In genomic region chr6:156996265-156996664, GRCh38 we compare ENCODE assay signal across 19 cellular contexts.
DNase-seq lines count a peak whose midpoint lies in the region; ATAC-seq, FAIRE-seq and TF ChIP-seq lines count a peak whose summit lies in the region.
"Had no signal": no experiment of that assay in that cellular context is flagged by ENCODE, and none has a peak within 500 bp of the region (broad histone marks: within the 10 kb centered on the region; RNA-seq: fewer than 3 reads in every experiment).

No MANE protein-coding gene starts in this region.

- H2BK20ac ChIP-seq in H1 (ENCODE audit: low read length), result no peak overlapping the region

- no peak for TF ChIP-seq CTCF in GM23338 (conservative IDR thresholded peaks at IDR 0.05; ENCODE audit: low read depth in 2 of 2)
- no peak for TF ChIP-seq CTCF in WTC11 (IDR thresholded peaks at IDR 0.05)
- TF ChIP-seq CTCF in H1 (IDR thresholded peaks at IDR 0.05; ENCODE audit: control extremely low read depth in 1 of 3, insufficient read depth in 1 of 3, low read depth in 1 of 3, low read length in 3 of 3), result no peak
- no peak for TF ChIP-seq CTCF in endothelial cell (IDR thresholded peaks at IDR 0.05; ENCODE audit: unreplicated experiment)
- no peak for TF ChIP-seq CTCF in hepatocyte (IDR thresholded peaks at IDR 0.05; ENCODE audit: poor library complexity)

- H3K4me3 ChIP-seq in GM23338, result no peak overlapping the region
- H3K4me3 ChIP-seq in H1 (ENCODE audit: extremely low read depth in 1 of 4, insufficient read depth in 2 of 4, low read depth in 3 of 4, low read length in 4 of 4), result no peak overlapping the region
- no peak overlapping the region for H3K4me3 ChIP-seq in hepatocyte
- H3K4me3 ChIP-seq: BLaER1 treated with 17β-estradiol and CSF1 and Interleukin-3, amounts not matched to agents 10 nM and 100 nM; GM23248 had no signal

- no peak overlapping the region for H2BK12ac ChIP-seq in H1 (ENCODE audit: low read depth, low read length)

- H3K23me2 ChIP-seq in H1 (ENCODE audit: low read depth, low read length), result no peaks in the 10 kb centered on the region

- H3K27me3 Mint-ChIP-seq in activated naive CD8-positive, alpha-beta T cell, result no peaks in the 10 kb centered on the region
- H3K27me3 Mint-ChIP-seq in activated naive CD8-positive, alpha-beta T cell treated with anti-CD3 and anti-CD28 coated beads for 36 hours, result no peaks in the 10 kb centered on the region
- H3K27me3 Mint-ChIP-seq in GM23338 (ENCODE audit: insufficient read depth, low read depth, poor library complexity) (peaks cover 3% of the 10 kb centered on the region), WTC11 (ENCODE audit: low read depth) (no peaks in the 10 kb centered on the region), endothelial cell (ENCODE audit: unreplicated experiment) (no peaks in the 10 kb centered on the region)
- H3K27me3 Mint-ChIP-seq: B cell had no signal

- H3K9me3 Mint-ChIP-seq in activated naive CD8-positive, alpha-beta T cell (ENCODE audit: low read depth), result no peaks in the 10 kb centered on the region
- H3K9me3 Mint-ChIP-seq in activated naive CD8-positive, alpha-beta T cell treated with anti-CD3 and anti-CD28 coated beads for 36 hours, result no peaks in the 10 kb centered on the region
- H3K9me3 Mint-ChIP-seq in GM23338 (no peaks in the 10 kb centered on the region), WTC11 (no peaks in the 10 kb centered on the region), endothelial cell (ENCODE audit: unreplicated experiment) (no peaks in the 10 kb centered on the region)
- H3K9me3 Mint-ChIP-seq: CD8-positive, alpha-beta T cell had no signal

- 72% methylated on average over 2 of the region's 2 CpGs; no CpG with 5 or more reads in 1 of the 2 experiments for WGBS in H1 (ENCODE audit: extremely low coverage in 1 of 2, insufficient coverage in 1 of 2, insufficient read length in 1 of 2, insufficient replicate concordance in 2 of 2, low coverage in 1 of 2, low lambda C conversion rate in 2 of 2, missing lambda C conversion rate in 1 of 2), 2 experiments
- WGBS in hepatocyte (ENCODE audit: low lambda C conversion rate, missing lambda C conversion rate), result 89% methylated on average over 2 of the region's 2 CpGs

- H3K9me3 ChIP-seq in H1 (ENCODE audit: insufficient read depth in 2 of 2, low read depth in 1 of 2, low read length in 1 of 2) (no peaks in the 10 kb centered on the region), hepatocyte (ENCODE audit: low read depth) (no peaks in the 10 kb centered on the region)
- H3K9me3 ChIP-seq: BLaER1 treated with 17β-estradiol and CSF1 and Interleukin-3, amounts not matched to agents 10 nM and 100 nM had no signal

- peak overlapping the region; percentile 46 for H3K27ac Mint-ChIP-seq in activated naive CD8-positive, alpha-beta T cell
- H3K27ac Mint-ChIP-seq in activated naive CD8-positive, alpha-beta T cell treated with anti-CD3 and anti-CD28 coated beads for 36 hours, result no peak overlapping the region
- H3K27ac Mint-ChIP-seq in GM23338, result no peak overlapping the region
- peak overlapping the region; percentile 63; the same call in 1 of the 2 replicates for H3K27ac Mint-ChIP-seq in WTC11
- no peak overlapping the region for H3K27ac Mint-ChIP-seq in endothelial cell (ENCODE audit: unreplicated experiment)
- H3K27ac Mint-ChIP-seq: B cell; CD8-positive, alpha-beta T cell had no signal

- no peak overlapping the region for H3K23ac ChIP-seq in H1 (ENCODE audit: insufficient read length)

- H3K36me3 ChIP-seq in GM23338 (ENCODE audit: insufficient read depth), result no peaks in the 10 kb centered on the region
- H3K36me3 ChIP-seq in H1 (ENCODE audit: control insufficient read depth in 2 of 4, insufficient read depth in 4 of 4, low read length in 3 of 4), result no peaks in the 10 kb centered on the region
- no peaks in the 10 kb centered on the region for H3K36me3 ChIP-seq in hepatocyte (replicated peaks; ENCODE audit: insufficient read depth, low read depth)

- H3K79me2 ChIP-seq in GM23338 (replicated peaks; ENCODE audit: insufficient read depth) (peaks cover 97% of the 10 kb centered on the region), H1 (ENCODE audit: control insufficient read depth in 1 of 2, insufficient read depth in 2 of 2, low read length in 2 of 2) (peaks cover 0 to 93% of the 10 kb centered on the region in 2 experiments; a peak in 3 of 4 replicates), hepatocyte (peaks cover 100% of the 10 kb centered on the region)

- no peak overlapping the region for H2BK5ac ChIP-seq in H1 (ENCODE audit: low read depth, low read length)

- no peak overlapping the region for H3K56ac ChIP-seq in H1 (replicated peaks; ENCODE audit: insufficient read length, low read depth, low read length)

- H2AFZ ChIP-seq in GM23338 (no peak overlapping the region), H1 (ENCODE audit: low read length) (no peak overlapping the region), hepatocyte (no peak overlapping the region)
- H2AFZ ChIP-seq: GM23248 had no signal

- no peaks in the 10 kb centered on the region for H3F3A ChIP-seq in GM23338 (replicated peaks; ENCODE audit: low read depth)

- peaks cover 4% of the 10 kb centered on the region; the same call in 1 of the 2 replicates for H3K79me1 ChIP-seq in H1 (ENCODE audit: low read depth, low read length)

- H2BK120ac ChIP-seq in H1 (replicated peaks; ENCODE audit: low read depth, low read length), result no peak overlapping the region

- TF ChIP-seq RAD21 in H1 (IDR thresholded peaks at IDR 0.05 in 1 of 2, conservative IDR thresholded peaks at IDR 0.05 in 1 of 2; ENCODE audit: low read depth in 2 of 2, low read length in 2 of 2), result no peak

- no peak overlapping the region for H3K4me2 ChIP-seq in GM23338
- no peak overlapping the region for H3K4me2 ChIP-seq in H1 (ENCODE audit: insufficient read depth in 1 of 2, low read depth in 2 of 2, low read length in 2 of 2)
- H3K4me2 ChIP-seq in hepatocyte, result no peak overlapping the region
- H3K4me2 ChIP-seq: BLaER1 treated with 17β-estradiol and CSF1 and Interleukin-3, amounts not matched to agents 10 nM and 100 nM had no signal

- CTCF ChIA-PET in WTC11 (lab: Charles Lee), result interaction anchor here (1.6 kb wide), 1 partner anchor 52 kb away, joined by 5 read pairs; no protein-coding TSS in a partner anchor
- CTCF ChIA-PET in H1 (lab: Charles Lee; ENCODE audit: partially characterized antibody), result interaction anchor here (0.7 to 1.5 kb wide), 6 partner anchors 9 to 188 kb away, joined by 3 to 5 read pairs (median 3); no protein-coding TSS in a partner anchor

- no peak overlapping the region for H3K18ac ChIP-seq in H1 (ENCODE audit: extremely low read depth, low read length)

- no peaks in the 10 kb centered on the region for H3K36me3 Mint-ChIP-seq in activated naive CD8-positive, alpha-beta T cell
- H3K36me3 Mint-ChIP-seq in activated naive CD8-positive, alpha-beta T cell treated with anti-CD3 and anti-CD28 coated beads for 36 hours, result no peaks in the 10 kb centered on the region
- no peaks in the 10 kb centered on the region for H3K36me3 Mint-ChIP-seq in GM23338 (ENCODE audit: low read depth)
- no peaks in the 10 kb centered on the region for H3K36me3 Mint-ChIP-seq in WTC11
- H3K36me3 Mint-ChIP-seq in endothelial cell (ENCODE audit: low read depth, unreplicated experiment), result no peaks in the 10 kb centered on the region
- H3K36me3 Mint-ChIP-seq: CD8-positive, alpha-beta T cell had no signal

- no peaks in the 10 kb centered on the region; the same call in 1 of the 2 replicates for H4K20me1 ChIP-seq in GM23338 (replicated peaks; ENCODE audit: insufficient read depth)
- peaks cover 0 to 5% of the 10 kb centered on the region in 2 experiments for H4K20me1 ChIP-seq in H1 (replicated peaks in 1 of 2; ENCODE audit: control insufficient read depth in 1 of 2, insufficient read depth in 2 of 2, low read length in 2 of 2)
- H4K20me1 ChIP-seq in hepatocyte (ENCODE audit: insufficient read depth, poor library complexity, severe bottlenecking), result peaks cover 57% of the 10 kb centered on the region

- TF ChIP-seq EP300 in H1 (IDR thresholded peaks at IDR 0.05; ENCODE audit: borderline replicate concordance in 1 of 2, low read depth in 2 of 2, low read length in 2 of 2), result no peak

- H4K5ac ChIP-seq in H1 (ENCODE audit: insufficient read length, low read depth, low read length), result no peak overlapping the region

- POLR2A ChIA-PET in WTC11 (lab: Charles Lee) (no interaction called here), H1 (lab: Charles Lee; ENCODE audit: partially characterized antibody) (interaction anchor here (0.6 to 1.6 kb wide), 4 partner anchors 10 to 278 kb away, joined by 3 to 5 read pairs (median 4); no protein-coding TSS in a partner anchor)

- H3K27ac ChIP-seq in GM23338 (ENCODE audit: low read depth) (no peak overlapping the region), H1 (ENCODE audit: low read depth, low read length) (no peak overlapping the region), hepatocyte (no peak overlapping the region)
- H3K27ac ChIP-seq: BLaER1 treated with 17β-estradiol and CSF1 and Interleukin-3, amounts not matched to agents 10 nM and 100 nM; GM23248 had no signal

- no peak overlapping the region for H3K4me3 Mint-ChIP-seq in activated naive CD8-positive, alpha-beta T cell
- no peak overlapping the region for H3K4me3 Mint-ChIP-seq in activated naive CD8-positive, alpha-beta T cell treated with anti-CD3 and anti-CD28 coated beads for 36 hours
- H3K4me3 Mint-ChIP-seq in GM23338 (no peak overlapping the region), WTC11 (no peak overlapping the region), endothelial cell (ENCODE audit: unreplicated experiment) (no peak overlapping the region)
- H3K4me3 Mint-ChIP-seq: B cell; CD8-positive, alpha-beta T cell had no signal

- H4K91ac ChIP-seq in H1 (replicated peaks; ENCODE audit: insufficient read length, low read length), result no peak overlapping the region

- no peak overlapping the region; a peak in 1 of 7 replicates for H3K9ac ChIP-seq in H1 (replicated peaks in 1 of 4; ENCODE audit: extremely low read depth in 1 of 4, low read depth in 3 of 4, low read length in 3 of 4)
- H3K9ac ChIP-seq: BLaER1 treated with 17β-estradiol and CSF1 and Interleukin-3, amounts not matched to agents 10 nM and 100 nM; GM23248 had no signal

- H3K4ac ChIP-seq in H1 (replicated peaks; ENCODE audit: insufficient read length, low read depth, low read length), result no peak overlapping the region

- ATAC-seq in GM23338 (no peak; the same call in 2 of the 3 replicates), WTC11 (no peak; the same call in 1 of the 2 replicates)
- ATAC-seq: CD8-positive, alpha-beta T cell had no signal

- H3K14ac ChIP-seq in H1 (ENCODE audit: insufficient read length), result no peak overlapping the region

- H3K27me3 ChIP-seq in GM23338 (ENCODE audit: insufficient read depth) (no peaks in the 10 kb centered on the region), H1 (replicated peaks in 1 of 4; ENCODE audit: control insufficient read depth in 3 of 4, extremely low read depth in 1 of 4, insufficient read depth in 3 of 4, low read length in 3 of 4) (no peaks in the 10 kb centered on the region), hepatocyte (no peaks in the 10 kb centered on the region)
- H3K27me3 ChIP-seq: BLaER1 treated with 17β-estradiol and CSF1 and Interleukin-3, amounts not matched to agents 10 nM and 100 nM had no signal

- H3K4me1 Mint-ChIP-seq in activated naive CD8-positive, alpha-beta T cell (ENCODE audit: low read depth), result peaks cover 41% of the 10 kb centered on the region
- peaks cover 25% of the 10 kb centered on the region for H3K4me1 Mint-ChIP-seq in activated naive CD8-positive, alpha-beta T cell treated with anti-CD3 and anti-CD28 coated beads for 36 hours
- H3K4me1 Mint-ChIP-seq in GM23338 (peaks cover 59% of the 10 kb centered on the region), WTC11 (peaks cover 61% of the 10 kb centered on the region), endothelial cell (ENCODE audit: unreplicated experiment) (peaks cover 20% of the 10 kb centered on the region)

- no peak overlapping the region for H2BK15ac ChIP-seq in H1 (ENCODE audit: low read length)

- no peak overlapping the region for H2AK5ac ChIP-seq in H1 (ENCODE audit: low read depth, low read length)

- H4K8ac ChIP-seq in H1 (ENCODE audit: extremely low read depth, insufficient read depth, low read length), result no peak overlapping the region

- no peak for DNase-seq in activated naive CD8-positive, alpha-beta T cell treated with anti-CD3 and anti-CD28 coated beads for 36 hours
- peak; percentile 42 for DNase-seq in GM23338 (ENCODE audit: low spot score)
- DNase-seq in WTC11 (ENCODE audit: low spot score), result no peak
- no peak for DNase-seq in H1 (ENCODE audit: low read depth in 1 of 2, low spot score in 2 of 2)
- DNase-seq in endothelial cell (ENCODE audit: low spot score), result no peak
- no peak for DNase-seq in NCI-H1092 treated with DMSO at 0.1 percent for 48 hours (lab: John Stamatoyannopoulos, UW)
- no peak for DNase-seq in hepatocyte (ENCODE audit: low spot score)
- DNase-seq: 8988T; Calu3; CD8-positive, alpha-beta T cell; DMS79 treated with DMSO at 0.1 percent for 48 hours; EL; GM23248; H7 had no signal

- H3K4me1 ChIP-seq in GM23338 (ENCODE audit: insufficient read depth), result peaks cover 34% of the 10 kb centered on the region
- peaks cover 0 to 12% (median 5%) of the 10 kb centered on the region in 4 experiments; a peak in 4 of 7 replicates for H3K4me1 ChIP-seq in H1 (replicated peaks in 1 of 4; ENCODE audit: control insufficient read depth in 3 of 4, insufficient read depth in 4 of 4, low read length in 3 of 4)
- peaks cover 21% of the 10 kb centered on the region for H3K4me1 ChIP-seq in hepatocyte (ENCODE audit: insufficient read depth)

- H3K9me2 ChIP-seq in GM23338 (ENCODE audit: insufficient read depth) (no peaks in the 10 kb centered on the region), hepatocyte (replicated peaks; ENCODE audit: insufficient read depth) (no peaks in the 10 kb centered on the region)

- no peak for TF ChIP-seq POLR2A in H1 (IDR thresholded peaks at IDR 0.05; ENCODE audit: control extremely low read depth in 1 of 2, low read depth in 2 of 2, low read length in 2 of 2)

- FAIRE-seq in H1 (lab: Jason Lieb, UNC), result peak; percentile 60
- FAIRE-seq: GM12891, GM19239 had no signal

Comparison
In these comparisons a context has a peak if more than half of its experiments do, and no peak if none do; other contexts are left out.
1. H3K27ac Mint-ChIP-seq: peak in activated naive CD8-positive, alpha-beta T cell (single experiment) and WTC11 (single experiment); none in activated naive CD8-positive, alpha-beta T cell treated with anti-CD3 and anti-CD28 coated beads for 36 hours (single experiment), GM23338 (single experiment) and endothelial cell (single experiment).